8 cellular contexts compared by ENCODE assay signal in genomic region chr3:45595364-45596154, GRCh38. TPM values are rescaled to one million over a fixed set of nuclear protein-coding genes. Genes with fewer than 3 reads are reported as not detected.
A peak's percentile ranks its signal among the peaks of the same experiment; 100 is the strongest.
DNase-seq lines count a peak whose midpoint lies in the region; ATAC-seq and TF ChIP-seq lines count a peak whose summit lies in the region.

No MANE protein-coding gene starts in this region.

- DNase-seq in activated CD4-positive, alpha-beta T cell treated with anti-CD3 and anti-CD28 coated beads for 36 hours: no peak
- DNase-seq in activated CD4-positive, alpha-beta T cell treated with anti-CD3 and anti-CD28 coated beads, Interleukin-2, amount 50 U/mL, for 4 hours: no peak
- DNase-seq in left cardiac atrium (peak; percentile 64), NCI-H1436 (lab: John Stamatoyannopoulos, UW) (no peak), HUDEP-2 (lab: John Stamatoyannopoulos, UW; ENCODE audit: unreplicated experiment in 76 of 76) (no peak)
- DNase-seq in stimulated activated naive B cell treated with anti-CD40 and anti-IgM and Interleukin-4, amounts not matched to agents 10 μg/mL and 1 μg/mL and 100 μg/mL, for 72 hours: no peak

- peak overlapping the region; percentile 86 for H3K4me3 Mint-ChIP-seq in activated CD4-positive, alpha-beta T cell treated with anti-CD3 and anti-CD28 coated beads for 36 hours
- H3K4me3 Mint-ChIP-seq in stimulated activated naive B cell treated with anti-CD40 and anti-IgM and Interleukin-4, amounts not matched to agents 10 μg/mL and 1 μg/mL and 100 μg/mL, for 72 hours: peak overlapping the region; percentile 87 to 98

- no peaks in the 10 kb centered on the region for H3K9me2 ChIP-seq in SU-DHL-6 (replicated peaks; ENCODE audit: insufficient read depth, low read length)

- CTCF ChIA-PET in activated CD4-positive, alpha-beta T cell treated with anti-CD3 and anti-CD28 coated beads for 36 hours (lab: Charles Lee): interaction anchor here (0.8 to 1.4 kb wide), 6 partner anchors 65 to 692 kb away, joined by 3 to 6 read pairs (median 4); no protein-coding TSS in a partner anchor

- peaks cover 23% of the 10 kb centered on the region for H3K36me3 Mint-ChIP-seq in activated CD4-positive, alpha-beta T cell treated with anti-CD3 and anti-CD28 coated beads for 36 hours (ENCODE audit: low read depth)
- H3K36me3 Mint-ChIP-seq in stimulated activated naive B cell treated with anti-CD40 and anti-IgM and Interleukin-4, amounts not matched to agents 10 μg/mL and 1 μg/mL and 100 μg/mL, for 72 hours: peaks cover 15 to 44% of the 10 kb centered on the region in 2 donors

- intact Hi-C loops in activated CD4-positive, alpha-beta T cell treated with anti-CD3 and anti-CD28 coated beads for 36 hours (cut with DNase I, micrococcal nuclease): loop anchor here (2.0 to 10.0 kb wide), 4 partner anchors 67 to 699 kb away; partner anchors contain the start of gene LZTFL1 (in 1 of the 2)
- intact Hi-C loops in left cardiac atrium (cut with DNase I): loop anchor here in 1 of 2 donors (10.0 kb wide), 1 partner anchor 59 kb away; no protein-coding TSS in a partner anchor

- H3K9ac ChIP-seq in SU-DHL-6 (ENCODE audit: low read length): no peak overlapping the region

- H3K79me2 ChIP-seq in SU-DHL-6 (ENCODE audit: insufficient read depth, low read length): no peaks in the 10 kb centered on the region

- H3F3A ChIP-seq in SU-DHL-6 (ENCODE audit: insufficient read depth): peaks cover 6% of the 10 kb centered on the region; the same call in 1 of the 2 replicates

- no peak for ATAC-seq in activated CD4-positive, alpha-beta T cell treated with anti-CD3 and anti-CD28 coated beads for 36 hours
- peak in 1 of 2 donors; percentile 24 for ATAC-seq in left cardiac atrium
- peak; percentile 1 to 2 for ATAC-seq in stimulated activated naive B cell treated with anti-CD40 and anti-IgM and Interleukin-4, amounts not matched to agents 10 μg/mL and 1 μg/mL and 100 μg/mL, for 72 hours (replicated peaks)
- no peak for ATAC-seq in HG02840 (IDR thresholded peaks at IDR 0.05; ENCODE audit: low FRiP score, unreplicated experiment)

- H3K4me3 ChIP-seq in SU-DHL-6 (ENCODE audit: insufficient read depth, low read length, poor library complexity, severe bottlenecking): no peak overlapping the region

- H3K36me3 ChIP-seq in SU-DHL-6 (ENCODE audit: low read length): no peaks in the 10 kb centered on the region

- no peaks in the 10 kb centered on the region for H3K9me3 ChIP-seq in SU-DHL-6 (ENCODE audit: insufficient read depth, low read length)

- no peaks in the 10 kb centered on the region for H3K9me3 Mint-ChIP-seq in activated CD4-positive, alpha-beta T cell treated with anti-CD3 and anti-CD28 coated beads for 36 hours (ENCODE audit: low read depth)
- H3K9me3 Mint-ChIP-seq in stimulated activated naive B cell treated with anti-CD40 and anti-IgM and Interleukin-4, amounts not matched to agents 10 μg/mL and 1 μg/mL and 100 μg/mL, for 72 hours: no peaks in the 10 kb centered on the region

- POLR2A ChIA-PET in activated CD4-positive, alpha-beta T cell treated with anti-CD3 and anti-CD28 coated beads for 36 hours (lab: Charles Lee): no interaction called here

- peaks cover 62% of the 10 kb centered on the region for H3K4me1 Mint-ChIP-seq in activated CD4-positive, alpha-beta T cell treated with anti-CD3 and anti-CD28 coated beads for 36 hours
- H3K4me1 Mint-ChIP-seq in stimulated activated naive B cell treated with anti-CD40 and anti-IgM and Interleukin-4, amounts not matched to agents 10 μg/mL and 1 μg/mL and 100 μg/mL, for 72 hours: peaks cover 55 to 74% of the 10 kb centered on the region in 2 donors

- TF ChIP-seq CTCF in SU-DHL-6 (IDR thresholded peaks at IDR 0.05; ENCODE audit: insufficient read depth, low read length, poor library complexity, severe bottlenecking): no peak

- no peaks in the 10 kb centered on the region; the same call in 1 of the 2 replicates for H4K20me1 ChIP-seq in SU-DHL-6 (ENCODE audit: low read depth, low read length)

- no peaks in the 10 kb centered on the region for H3K27me3 Mint-ChIP-seq in activated CD4-positive, alpha-beta T cell treated with anti-CD3 and anti-CD28 coated beads for 36 hours
- no peaks in the 10 kb centered on the region for H3K27me3 Mint-ChIP-seq in stimulated activated naive B cell treated with anti-CD40 and anti-IgM and Interleukin-4, amounts not matched to agents 10 μg/mL and 1 μg/mL and 100 μg/mL, for 72 hours

- no peak overlapping the region for H3K27ac Mint-ChIP-seq in activated CD4-positive, alpha-beta T cell treated with anti-CD3 and anti-CD28 coated beads for 36 hours
- peak overlapping the region; percentile 96 for H3K27ac Mint-ChIP-seq in stimulated activated naive B cell treated with anti-CD40 and anti-IgM and Interleukin-4, amounts not matched to agents 10 μg/mL and 1 μg/mL and 100 μg/mL, for 72 hours

- no peak overlapping the region; the same call in 1 of the 2 replicates for H3K27ac ChIP-seq in SU-DHL-6 (ENCODE audit: low read depth, low read length)

- H3K27me3 ChIP-seq in SU-DHL-6 (ENCODE audit: low read length): no peaks in the 10 kb centered on the region

- peak overlapping the region; percentile 32 for H3K4me2 ChIP-seq in SU-DHL-6 (ENCODE audit: low read depth, low read length, poor library complexity, severe bottlenecking)

- H2AFZ ChIP-seq in SU-DHL-6 (ENCODE audit: low read depth, low read length, severe bottlenecking): no peak overlapping the region

RNA-seq across cellular contexts. Expression of gene LIMD1, which starts 1.0 kb away (rescaled TPM):
- 10 to 100 TPM; 20.1 to 22.9 TPM for total RNA-seq in activated CD4-positive, alpha-beta T cell treated with anti-CD3 and anti-CD28 coated beads for 36 hours
- 10 to 100 TPM; 20.5 to 22.8 TPM for total RNA-seq in left cardiac atrium

Comparison
In these comparisons a context has a peak if more than half of its experiments do, and no peak if none do; other contexts are left out.
1. ATAC-seq: peak in stimulated activated naive B cell treated with anti-CD40 and anti-IgM and Interleukin-4, amounts not matched to agents 10 μg/mL and 1 μg/mL and 100 μg/mL, for 72 hours (2 of 2); none in activated CD4-positive, alpha-beta T cell treated with anti-CD3 and anti-CD28 coated beads for 36 hours (single experiment) and HG02840 (single experiment).